Comparison of ENCODE assay signal across 8 cellular contexts in genomic region chr10:73357821-73358220, GRCh38. TPM values are rescaled to one million over a fixed set of nuclear protein-coding genes. Genes with fewer than 3 reads are reported as not detected.
DNase-seq lines count a peak whose midpoint lies in the region; ATAC-seq and TF ChIP-seq lines count a peak whose summit lies in the region.

No MANE protein-coding gene starts in this region.

- H3K4me3 ChIP-seq in GM12864 (ENCODE audit: low read depth, low read length) (peak overlapping the region; percentile 76), fibroblast of mammary gland (ENCODE audit: control insufficient read depth, low read depth, low read length) (peak overlapping the region; percentile 88), prostate gland (peak overlapping the region; percentile 57 to 61)

- intact Hi-C loops in prostate gland (cut with DNase I) = no loop called here

- peak overlapping the region; percentile 99 for H3K27ac Mint-ChIP-seq in T-helper 17 cell

- no peaks in the 10 kb centered on the region for H3K27me3 ChIP-seq in prostate gland (replicated peaks; ENCODE audit: insufficient read depth)

- no peak for DNase-seq in GM12864 (ENCODE audit: low read depth)
- DNase-seq in T-helper 17 cell = no peak
- DNase-seq in fibroblast of mammary gland (ENCODE audit: low read depth) = no peak
- DNase-seq in prostate gland (ENCODE audit: low spot score) = no peak
- no peak for DNase-seq in foreskin melanocyte
- no peak for DNase-seq in SW480 (ENCODE audit: low spot score)
- no peak for DNase-seq in medulla oblongata (ENCODE audit: extremely low spot score)

- H3K36me3 ChIP-seq in prostate gland = no peaks in the 10 kb centered on the region

- peaks cover 8% of the 10 kb centered on the region for H3K27me3 Mint-ChIP-seq in T-helper 17 cell

- 33% methylated on average over 5 of the region's 5 CpGs for WGBS in prostate gland

- peaks cover 14% of the 10 kb centered on the region for H3K4me1 Mint-ChIP-seq in T-helper 17 cell

- H3K9me3 ChIP-seq in T-helper 17 cell (ENCODE audit: control insufficient read depth, low read length, poor library complexity, severe bottlenecking) (no peaks in the 10 kb centered on the region), prostate gland (no peaks in the 10 kb centered on the region)

- no peaks in the 10 kb centered on the region for H3K36me3 Mint-ChIP-seq in T-helper 17 cell (ENCODE audit: low read depth)

- ATAC-seq in T-helper 17 cell = no peak
- no peak for ATAC-seq in HG03175 (IDR thresholded peaks at IDR 0.05; ENCODE audit: unreplicated experiment)

- no peaks in the 10 kb centered on the region for H3K4me1 ChIP-seq in prostate gland (replicated peaks)

- TF ChIP-seq POLR2A in prostate gland (IDR thresholded peaks at IDR 0.05) = no peak

- H3K27ac ChIP-seq in prostate gland = peak overlapping the region in 1 of 2 donors; percentile 63

- TF ChIP-seq CTCF in GM12864 (IDR thresholded peaks at IDR 0.05; ENCODE audit: low read depth, low read length, missing control alignments) (no peak), fibroblast of mammary gland (conservative IDR thresholded peaks at IDR 0.05; ENCODE audit: control insufficient read depth, insufficient read depth, low read depth, low read length) (no peak), prostate gland (IDR thresholded peaks at IDR 0.05) (no peak)

- peak overlapping the region; percentile 95 for H3K4me3 Mint-ChIP-seq in T-helper 17 cell

RNA-seq across cellular contexts. Expression of gene CFAP70, which starts 0.8 kb away (rescaled TPM):
- total RNA-seq in T-helper 17 cell (1 to 10 TPM; 2.4 to 2.6 TPM), prostate gland (10 to 100 TPM in 1 of 2 donors, 1 to 10 TPM in 1; 7.2 to 11.9 TPM)

RNA-seq across cellular contexts. Expression of gene ANXA7, which starts 56.0 kb away (rescaled TPM):
- total RNA-seq in T-helper 17 cell (100 to 1,000 TPM in 1 of 2 donors, 10 to 100 TPM in 1; 94.9 to 117 TPM), prostate gland (100 to 1,000 TPM in 1 of 2 donors, 10 to 100 TPM in 1; 98.9 to 117 TPM)
